18 cellular contexts compared by ENCODE assay signal in genomic region chr1:22343456-22344426, GRCh38.
DNase-seq lines count a peak whose midpoint lies in the region; ATAC-seq and TF ChIP-seq lines count a peak whose summit lies in the region.
"Had no signal": no experiment of that assay in that cellular context is flagged by ENCODE, and none has a peak within 500 bp of the region (broad histone marks: within the 10 kb centered on the region; RNA-seq: fewer than 3 reads in every experiment).

No MANE protein-coding gene starts in this region.

- no peak for TF ChIP-seq POLR2A in spleen (IDR thresholded peaks at IDR 0.05)

- H3K4me1 ChIP-seq in GM23248 (ENCODE audit: insufficient read depth) (no peaks in the 10 kb centered on the region; the same call in 1 of the 2 replicates), spleen (peaks cover 0 to 14% (median 6%) of the 10 kb centered on the region in 6 donors), PC-3 (ENCODE audit: insufficient read depth, low read length) (peaks cover 21% of the 10 kb centered on the region)
- H3K4me1 ChIP-seq: Peyer's patch had no signal

- H3K36me3 Mint-ChIP-seq in brain: no peaks in the 10 kb centered on the region
- no peaks in the 10 kb centered on the region for H3K36me3 Mint-ChIP-seq in nephron progenitor cell (ENCODE audit: low read depth)
- H3K36me3 Mint-ChIP-seq: CD4-positive, alpha-beta memory T cell had no signal

- in situ Hi-C loops in GM23248 (cut with MboI): no loop called here

- peak overlapping the region in 3 of 5 experiments; percentile 77 to 96 (median 85) for H3K27ac Mint-ChIP-seq in brain
- no peak overlapping the region for H3K27ac Mint-ChIP-seq in nephron progenitor cell
- H3K27ac Mint-ChIP-seq: CD4-positive, alpha-beta memory T cell had no signal

- H4K20me1 ChIP-seq in GM23248 (ENCODE audit: insufficient read depth): no peaks in the 10 kb centered on the region
- H4K20me1 ChIP-seq in PC-3 (ENCODE audit: low read length): no peaks in the 10 kb centered on the region

- H3K4me1 Mint-ChIP-seq in brain (peaks cover 60% of the 10 kb centered on the region), nephron progenitor cell (peaks cover 62% of the 10 kb centered on the region)

- H3K27ac ChIP-seq in GM23248 (no peak overlapping the region), spleen (no peak overlapping the region), PC-3 (ENCODE audit: low read length) (no peak overlapping the region)
- H3K27ac ChIP-seq: Peyer's patch had no signal

- ATAC-seq in GM21825 (IDR thresholded peaks at IDR 0.05; ENCODE audit: unreplicated experiment) (no peak), PC-3 (no peak)

- H3K9me3 ChIP-seq in GM23248 (ENCODE audit: low read depth) (no peaks in the 10 kb centered on the region), spleen (no peaks in the 10 kb centered on the region), PC-3 (ENCODE audit: low read length) (no peaks in the 10 kb centered on the region)
- H3K9me3 ChIP-seq: Peyer's patch had no signal

- no peak overlapping the region for H3K9ac ChIP-seq in GM23248
- no peak overlapping the region for H3K9ac ChIP-seq in PC-3 (ENCODE audit: low read length)

- TF ChIP-seq CTCF in brain (conservative IDR thresholded peaks at IDR 0.05) (no peak), nephron progenitor cell (IDR thresholded peaks at IDR 0.05) (no peak), spleen (IDR thresholded peaks at IDR 0.05 in 8 of 11, conservative IDR thresholded peaks at IDR 0.05 in 3 of 11) (no peak), PC-3 (conservative IDR thresholded peaks at IDR 0.05; ENCODE audit: low read depth, low read length) (no peak)

- H3K27me3 Mint-ChIP-seq in brain: no peaks in the 10 kb centered on the region
- H3K27me3 Mint-ChIP-seq in nephron progenitor cell (ENCODE audit: low read depth, poor library complexity): peaks cover 71% of the 10 kb centered on the region

- H3K27me3 ChIP-seq in GM23248 (replicated peaks; ENCODE audit: insufficient read depth): peaks cover 69% of the 10 kb centered on the region
- H3K27me3 ChIP-seq in spleen (replicated peaks in 1 of 7): peaks cover 0 to 95% (median 14%) of the 10 kb centered on the region in 7 donors
- H3K27me3 ChIP-seq in PC-3 (ENCODE audit: low read length): peaks cover 9% of the 10 kb centered on the region; the same call in 1 of the 2 replicates
- H3K27me3 ChIP-seq: Peyer's patch had no signal

- POLR2A ChIA-PET in PC-3 (lab: Charles Lee; ENCODE audit: unreplicated experiment): no interaction called here

- H3F3A ChIP-seq in GM23248 (ENCODE audit: insufficient read depth): no peaks in the 10 kb centered on the region
- H3F3A ChIP-seq in PC-3 (ENCODE audit: low read length, unreplicated experiment): no peaks in the 10 kb centered on the region

- CTCF ChIA-PET in PC-3 (lab: Charles Lee): no interaction called here

- no peaks in the 10 kb centered on the region for H3K9me2 ChIP-seq in GM23248 (ENCODE audit: insufficient read depth)
- H3K9me2 ChIP-seq in PC-3 (replicated peaks; ENCODE audit: low read length): no peaks in the 10 kb centered on the region

- intact Hi-C loops in spleen (cut with DNase I; ENCODE audit: low total_unique reads) (no loop called here), PC-3 (cut with micrococcal nuclease) (no loop called here)

- DNase-seq in GM23248 (peak; percentile 31), nephron progenitor cell (no peak), spleen (peak; percentile 56), PC-3 (no peak), NCI-H1105 treated with DMSO at 0.1 percent for 48 hours (lab: John Stamatoyannopoulos, UW) (no peak)
- DNase-seq: C1 segment of cervical spinal cord; CD4-positive, alpha-beta memory T cell; COR-L47; KBM-7; MM.1S; NCI-H1694; NCI-H2081; NCI-H2227 treated with DMSO at 0.1 percent for 48 hours; NCI-H526 treated with DMSO at 0.1 percent for 48 hours; Peyer's patch; SHP77 treated with DMSO at 0.1 percent for 48 hours had no signal

- H3K79me2 ChIP-seq in GM23248 (ENCODE audit: insufficient read depth) (no peaks in the 10 kb centered on the region), PC-3 (ENCODE audit: low read length) (no peaks in the 10 kb centered on the region)

- no TSS peak for BruUV-seq in PC-3 (replicated peaks; lab: Mats Ljungman, UMichigan)

- 49 to 50% methylated on average over 31 of the region's 31 CpGs for WGBS in GM23248 (ENCODE audit: low coverage in 1 of 2, low lambda C conversion rate in 2 of 2, missing lambda C conversion rate in 2 of 2), 2 experiments
- WGBS in spleen, 5 donors: 79 to 84% (median 82%) methylated on average over 31 of the region's 31 CpGs

- no peak overlapping the region for H2AFZ ChIP-seq in GM23248
- no peak overlapping the region for H2AFZ ChIP-seq in PC-3 (ENCODE audit: low read length)

- peaks cover 0 to 20% (median 0%) of the 10 kb centered on the region in 5 experiments for H3K9me3 Mint-ChIP-seq in brain
- H3K9me3 Mint-ChIP-seq in nephron progenitor cell: peaks cover 4% of the 10 kb centered on the region
- H3K9me3 Mint-ChIP-seq: CD4-positive, alpha-beta memory T cell had no signal

- H3K4me2 ChIP-seq in GM23248 (ENCODE audit: unreplicated experiment) (no peak overlapping the region), PC-3 (ENCODE audit: low read length) (no peak overlapping the region)

- H3K36me3 ChIP-seq in GM23248 (ENCODE audit: low read depth) (no peaks in the 10 kb centered on the region), spleen (no peaks in the 10 kb centered on the region), PC-3 (ENCODE audit: low read depth, low read length) (no peaks in the 10 kb centered on the region)
- H3K36me3 ChIP-seq: Peyer's patch had no signal

- H3K4me3 ChIP-seq in GM23248: no peak overlapping the region
- H3K4me3 ChIP-seq in spleen: no peak overlapping the region
- no peak overlapping the region for H3K4me3 ChIP-seq in PC-3 (ENCODE audit: low read length)
- H3K4me3 ChIP-seq: Peyer's patch had no signal

- peak overlapping the region in 1 of 5 experiments; percentile 21 for H3K4me3 Mint-ChIP-seq in brain
- peak overlapping the region; percentile 36 for H3K4me3 Mint-ChIP-seq in nephron progenitor cell

Comparison
In these comparisons a context has a peak if more than half of its experiments do, and no peak if none do; other contexts are left out.
1. DNase-seq: peak in GM23248 (single experiment) and spleen (single experiment); none in nephron progenitor cell (single experiment), PC-3 (single experiment) and NCI-H1105 treated with DMSO at 0.1 percent for 48 hours (single experiment).